ENCODE assay signal across 27 cellular contexts in the genomic region with DNA sequence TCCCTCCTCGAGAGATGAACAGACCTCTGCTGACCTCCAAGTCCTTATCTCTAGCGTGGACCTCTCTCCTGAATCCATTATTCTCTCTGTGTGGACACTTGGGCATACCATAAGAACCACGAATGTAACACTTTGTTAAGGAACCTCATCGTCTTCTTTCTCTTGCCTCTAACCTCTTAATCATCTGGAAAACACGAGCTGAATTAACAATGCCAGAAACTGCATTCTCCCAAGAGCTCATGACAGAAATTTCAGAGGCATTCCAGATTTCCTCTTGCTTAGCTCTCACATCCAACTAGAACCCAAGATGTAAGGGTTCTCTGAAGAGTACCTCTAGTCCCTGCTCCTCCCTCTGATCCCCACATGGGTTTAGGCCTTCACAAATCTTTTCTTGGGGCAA.
"Had no signal": no experiment of that assay in that cellular context is flagged by ENCODE, and none has a peak within 500 bp of the region (broad histone marks: within the 10 kb centered on the region; RNA-seq: fewer than 3 reads in every experiment).

No MANE protein-coding gene starts in this region.

- H3K36me3 Mint-ChIP-seq: activated naive CD8-positive, alpha-beta T cell treated with anti-CD3 and anti-CD28 coated beads, Interleukin-2, amount 10 ng/mL, durations not matched to agents 7 days and 5 days; natural killer cell treated with Interleukin-12 subunit alpha and Interleukin-12 subunit beta and Interleukin-15 and Interleukin-18, amount 100 ng/mL, for 72 hours had no signal

- DNase-seq: activated CD4-positive, alpha-beta T cell treated with anti-CD3 and anti-CD28 coated beads for 1 hour; activated CD8-positive, alpha-beta memory T cell treated with anti-CD3 and anti-CD28 coated beads for 24 hours; activated CD8-positive, alpha-beta memory T cell treated with anti-CD3 and anti-CD28 coated beads, Interleukin-2, amount 50 U/mL, for 4 hours; activated effector memory CD4-positive, alpha-beta T cell treated with Interleukin-2 at 50 U/mL for 16 hours; activated naive CD4-positive, alpha-beta T cell treated with anti-CD3 and anti-CD28 coated beads for 36 hours; activated naive CD8-positive, alpha-beta T cell treated with anti-CD3 and anti-CD28 coated beads, Interleukin-2, amount 10 ng/mL, durations not matched to agents 7 days and 5 days; activated T-cell treated with anti-CD3 and anti-CD28 coated beads, Interleukin-2, amount 50 U/mL, for 48 hours; brain microvascular endothelial cell; caudate nucleus; dermis blood vessel endothelial cell; effector CD8-positive, alpha-beta T cell; gastrocnemius medialis; head of caudate nucleus; hypothalamus; left ventricle myocardium inferior; psoas muscle; stimulated activated CD4-positive, alpha-beta T cell treated with anti-CD3 and anti-CD28 coated beads, Interleukin-12 subunit alpha, Interleukin-12 subunit beta, amount 100 ng/mL, for 4 hours; stimulated activated CD4-positive, alpha-beta T cell treated with anti-CD3 and anti-CD28 coated beads, Interleukin-4, amount 100 ng/mL, for 4 hours; stimulated activated naive CD8-positive, alpha-beta T cell treated with anti-CD3 and anti-CD28 coated beads, Interleukin-15, amount 100 ng/mL, for 72 hours; T-helper 9 cell; uterus had no signal

- H3K27ac ChIP-seq: brain microvascular endothelial cell, gastrocnemius medialis, left ventricle myocardium inferior, neutrophil, psoas muscle, right atrium auricular region, suprapubic skin, tibial nerve, uterus had no signal

- H3K9me3 ChIP-seq: gastrocnemius medialis, left ventricle myocardium inferior, neutrophil, pancreas, psoas muscle, right atrium auricular region, suprapubic skin, tibial nerve, uterus had no signal

- H3K4me3 Mint-ChIP-seq: activated naive CD4-positive, alpha-beta T cell treated with anti-CD3 and anti-CD28 coated beads for 36 hours; activated naive CD8-positive, alpha-beta T cell treated with anti-CD3 and anti-CD28 coated beads, Interleukin-2, amount 10 ng/mL, durations not matched to agents 7 days and 5 days; natural killer cell treated with Interleukin-12 subunit alpha and Interleukin-12 subunit beta and Interleukin-15 and Interleukin-18, amount 100 ng/mL, for 72 hours; stimulated activated naive CD8-positive, alpha-beta T cell treated with anti-CD3 and anti-CD28 coated beads, Interleukin-15, amount 100 ng/mL, for 72 hours had no signal

- ATAC-seq: gastrocnemius medialis; natural killer cell treated with Interleukin-12 subunit alpha and Interleukin-12 subunit beta and Interleukin-15 and Interleukin-18, amount 100 ng/mL, for 72 hours; psoas muscle; stimulated activated naive CD8-positive, alpha-beta T cell treated with anti-CD3 and anti-CD28 coated beads, Interleukin-15, amount 100 ng/mL, for 72 hours had no signal

- FAIRE-seq: pancreas had no signal

- H3K4me3 ChIP-seq: gastrocnemius medialis, left ventricle myocardium inferior, pancreas, psoas muscle, right atrium auricular region, suprapubic skin, tibial nerve, uterus had no signal

- H3K27me3 ChIP-seq: brain microvascular endothelial cell, pancreas, right atrium auricular region, tibial nerve, uterus had no signal

- H3K36me3 ChIP-seq: brain microvascular endothelial cell, gastrocnemius medialis, left ventricle myocardium inferior, neutrophil, pancreas, right atrium auricular region, suprapubic skin, tibial nerve, uterus had no signal

- H3K9me3 Mint-ChIP-seq: activated naive CD4-positive, alpha-beta T cell treated with anti-CD3 and anti-CD28 coated beads for 36 hours; activated naive CD8-positive, alpha-beta T cell treated with anti-CD3 and anti-CD28 coated beads, Interleukin-2, amount 10 ng/mL, durations not matched to agents 7 days and 5 days; natural killer cell treated with Interleukin-12 subunit alpha and Interleukin-12 subunit beta and Interleukin-15 and Interleukin-18, amount 100 ng/mL, for 72 hours; stimulated activated naive CD8-positive, alpha-beta T cell treated with anti-CD3 and anti-CD28 coated beads, Interleukin-15, amount 100 ng/mL, for 72 hours had no signal

- H3K27ac Mint-ChIP-seq: activated naive CD4-positive, alpha-beta T cell treated with anti-CD3 and anti-CD28 coated beads for 36 hours; activated naive CD8-positive, alpha-beta T cell treated with anti-CD3 and anti-CD28 coated beads, Interleukin-2, amount 10 ng/mL, durations not matched to agents 7 days and 5 days; natural killer cell treated with Interleukin-12 subunit alpha and Interleukin-12 subunit beta and Interleukin-15 and Interleukin-18, amount 100 ng/mL, for 72 hours had no signal
